Comparison of ENCODE assay signal across 28 cellular contexts in the genomic region with DNA sequence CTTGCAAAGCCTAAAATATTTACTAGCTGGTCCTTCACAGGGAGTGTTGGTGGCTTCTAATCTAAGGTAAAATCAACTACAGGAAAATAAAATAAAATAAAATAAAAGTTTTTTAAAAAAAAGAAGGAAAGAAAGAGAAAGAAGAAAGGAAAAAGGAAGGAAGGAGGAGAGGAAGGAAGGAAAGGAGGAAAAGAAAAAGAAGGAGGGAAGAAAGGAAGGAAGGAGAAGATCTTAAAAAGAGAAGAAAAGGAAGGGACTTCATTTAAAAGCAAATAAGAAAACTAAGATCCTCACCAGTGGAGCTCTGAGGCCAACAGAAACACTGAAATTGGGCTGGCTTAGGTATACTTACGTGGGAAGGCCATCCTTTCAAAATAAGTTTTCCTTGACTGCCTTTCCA.
"Had no signal": no experiment of that assay in that cellular context is flagged by ENCODE, and none has a peak within 500 bp of the region (broad histone marks: within the 10 kb centered on the region; RNA-seq: fewer than 3 reads in every experiment).

No MANE protein-coding gene starts in this region.

- H3K9me3 ChIP-seq: ovary, psoas muscle, spleen, suprapubic skin, testis, tibial artery, transverse colon, upper lobe of right lung, uterus had no signal

- H3K36me3 ChIP-seq: ovary, spleen, suprapubic skin, tibial artery, transverse colon, upper lobe of right lung, uterus had no signal

- H3K4me3 ChIP-seq: ovary, psoas muscle, skin epidermis, smooth muscle cell, spleen, suprapubic skin, testis, tibial artery, transverse colon, upper lobe of right lung, uterus had no signal

- H3K9ac ChIP-seq: parathyroid adenoma had no signal

- H3K27me3 ChIP-seq: ovary, spleen, suprapubic skin, testis, tibial artery, transverse colon, upper lobe of right lung, uterus had no signal

- DNase-seq: naive thymus-derived CD8-positive, alpha-beta T cell; nephron progenitor cell; occipital lobe; ovary; posterior cingulate gyrus; psoas muscle; right cardiac atrium; spleen; stimulated activated CD4-positive, alpha-beta T cell treated with anti-CD3 and anti-CD28 coated beads, Interleukin-12 subunit alpha, Interleukin-12 subunit beta, amount 100 ng/mL, for 4 hours; stimulated activated CD4-positive, alpha-beta T cell treated with anti-CD3 and anti-CD28 coated beads, Interleukin-1b, Interleukin-23, amount 100 ng/mL, for 48 hours; stimulated activated CD4-positive, alpha-beta T cell treated with anti-CD3 and anti-CD28 coated beads, Interleukin-4, amount 100 ng/mL, for 1 hour; stimulated activated CD4-positive, alpha-beta T cell treated with anti-CD3 and anti-CD28 coated beads, Interleukin-4, amount 100 ng/mL, for 4 hours; stimulated activated CD8-positive, alpha-beta memory T cell treated with anti-CD3 and anti-CD28 coated beads, Interleukin-4, amount 100 ng/mL, for 48 hours; stimulated activated naive CD4-positive, alpha-beta T cell; stimulated activated naive CD8-positive, alpha-beta T cell treated with anti-CD3 and anti-CD28 coated beads, Interleukin-15, amount 100 ng/mL, for 72 hours; stimulated activated naive CD8-positive, alpha-beta T cell treated with anti-CD3 and anti-CD28 coated beads, Interleukin-15, Interleukin-2, amounts not matched to agents 100 U/mL and 50 U/mL, for 24 hours; substantia nigra; testis; tibial artery; transverse colon; upper lobe of right lung; uterus had no signal

- H3K27ac ChIP-seq: ovary, parathyroid adenoma, psoas muscle, skin epidermis, suprapubic skin, testis, tibial artery, transverse colon, upper lobe of right lung had no signal

- H3K79me2 ChIP-seq: parathyroid adenoma had no signal

- H3K4me1 ChIP-seq: psoas muscle, tibial artery, upper lobe of right lung, uterus had no signal

- ATAC-seq: naive thymus-derived CD8-positive, alpha-beta T cell; natural killer cell treated with Interleukin-12 subunit alpha and Interleukin-12 subunit beta and Interleukin-15 and Interleukin-18, amount 100 ng/mL, for 72 hours; psoas muscle; right cardiac atrium; stimulated activated memory B cell treated with anti-CD40 and anti-IgM and Interleukin-4, amounts not matched to agents 10 μg/mL and 1 μg/mL and 100 μg/mL, for 72 hours; stimulated activated naive CD8-positive, alpha-beta T cell treated with anti-CD3 and anti-CD28 coated beads, Interleukin-15, amount 100 ng/mL, for 72 hours; stimulated activated naive CD8-positive, alpha-beta T cell treated with anti-CD3 and anti-CD28 coated beads, Interleukin-15, Interleukin-2, amounts not matched to agents 100 U/mL and 50 U/mL, for 24 hours; upper lobe of right lung had no signal

- H2AFZ ChIP-seq: parathyroid adenoma had no signal
